In genomic region chr14:34946699-34947098, GRCh38 we compare ENCODE assay signal across 25 cellular contexts. TPM values are rescaled to one million over a fixed set of nuclear protein-coding genes. Genes with fewer than 3 reads are reported as not detected.
A peak's percentile ranks its signal among the peaks of the same experiment; 100 is the strongest.
DNase-seq lines count a peak whose midpoint lies in the region; ATAC-seq, FAIRE-seq and TF ChIP-seq lines count a peak whose summit lies in the region.
"Had no signal": no experiment of that assay in that cellular context is flagged by ENCODE, and none has a peak within 500 bp of the region (broad histone marks: within the 10 kb centered on the region; RNA-seq: fewer than 3 reads in every experiment).

No MANE protein-coding gene starts in this region.

- H3K4me1 ChIP-seq in HepG2 (ENCODE audit: insufficient read depth, low read length) (no peaks in the 10 kb centered on the region), right lobe of liver (no peaks in the 10 kb centered on the region), IMR-90 (ENCODE audit: control insufficient read depth, insufficient read depth, low read length) (peaks cover 2% of the 10 kb centered on the region; the same call in 1 of the 2 replicates), K562 (replicated peaks in 1 of 2; ENCODE audit: control insufficient read depth in 2 of 2, insufficient read depth in 2 of 2, low read length in 2 of 2) (no peaks in the 10 kb centered on the region), neutrophil (ENCODE audit: control insufficient read depth in 1 of 2, insufficient read depth in 1 of 2, low read depth in 1 of 2, low read length in 1 of 2) (peaks cover 13 to 14% of the 10 kb centered on the region in 2 experiments), A673 (ENCODE audit: insufficient read depth, low read length, poor library complexity, severe bottlenecking) (no peaks in the 10 kb centered on the region)
- H3K4me1 ChIP-seq: BLaER1 treated with 17β-estradiol and CSF1 and Interleukin-3, amounts not matched to agents 10 nM and 100 nM had no signal

- no peak overlapping the region for H3K9ac ChIP-seq in HepG2 (ENCODE audit: insufficient read depth, low read depth, low read length)
- H3K9ac ChIP-seq in IMR-90 (ENCODE audit: low read depth, low read length), result no peak overlapping the region
- no peak overlapping the region for H3K9ac ChIP-seq in K562 (ENCODE audit: insufficient read depth in 1 of 2, low read depth in 2 of 2, low read length in 2 of 2)
- H3K9ac ChIP-seq: BLaER1 treated with 17β-estradiol and CSF1 and Interleukin-3, amounts not matched to agents 10 nM and 100 nM had no signal

- no TSS peak for BruUV-seq in HepG2 (replicated peaks; lab: Mats Ljungman, UMichigan)
- BruUV-seq in IMR-90 (replicated peaks; lab: Mats Ljungman, UMichigan), result no TSS peak
- no TSS peak for BruUV-seq in K562 (replicated peaks; lab: Mats Ljungman, UMichigan)
- no TSS peak for BruUV-seq in A673 (replicated peaks; lab: Mats Ljungman, UMichigan)

- no peak overlapping the region for H4K8ac ChIP-seq in IMR-90 (ENCODE audit: low read depth in 2 of 2, low read length in 2 of 2)

- H3K56ac ChIP-seq in IMR-90 (ENCODE audit: extremely low read depth, insufficient read depth, low read length), result no peak overlapping the region

- H4K91ac ChIP-seq in IMR-90 (ENCODE audit: insufficient read depth, low read depth, low read length), result no peak overlapping the region

- H3K79me1 ChIP-seq in IMR-90 (ENCODE audit: low read depth in 1 of 2, low read length in 2 of 2), result no peaks in the 10 kb centered on the region

- H3K4me2 ChIP-seq in HepG2 (ENCODE audit: low read depth, low read length) (no peak overlapping the region), IMR-90 (ENCODE audit: low read depth, low read length) (no peak overlapping the region), K562 (ENCODE audit: insufficient read depth, low read length) (no peak overlapping the region)
- H3K4me2 ChIP-seq: BLaER1 treated with 17β-estradiol and CSF1 and Interleukin-3, amounts not matched to agents 10 nM and 100 nM had no signal

- WGBS in HepG2 (ENCODE audit: low lambda C conversion rate), result 95% methylated on average over 1 of the region's 1 CpG
- WGBS in right lobe of liver (ENCODE audit: insufficient coverage, low coverage, low lambda C conversion rate, missing lambda C conversion rate), result 0% methylated on average over 1 of the region's 1 CpG
- no CpG with 5 or more reads among the region's 1 CpG for WGBS in IMR-90 (ENCODE audit: extremely low coverage in 2 of 2, insufficient read length in 1 of 2), 2 experiments
- WGBS in K562 (ENCODE audit: insufficient coverage, low coverage, missing lambda C conversion rate), result 32% methylated on average over 1 of the region's 1 CpG

- no peak overlapping the region for H2BK20ac ChIP-seq in IMR-90 (ENCODE audit: low read depth, low read length)

- TF ChIP-seq POLR2A in HepG2 (IDR thresholded peaks at IDR 0.05; ENCODE audit: insufficient read depth in 1 of 2, low read depth in 2 of 2, low read length in 2 of 2), result no peak
- TF ChIP-seq POLR2A in right lobe of liver (IDR thresholded peaks at IDR 0.05), result no peak
- no peak for TF ChIP-seq POLR2A in IMR-90 (IDR thresholded peaks at IDR 0.05; ENCODE audit: low read depth, low read length)
- TF ChIP-seq POLR2A in K562 (conservative IDR thresholded peaks at IDR 0.05), result no peak

- TF ChIP-seq EP300 in HepG2 (IDR thresholded peaks at IDR 0.05; ENCODE audit: low read depth in 2 of 2, low read length in 2 of 2), result no peak
- TF ChIP-seq EP300 in HepG2 (CRISPR knock-in tag; IDR thresholded peaks at IDR 0.05; ENCODE audit: borderline replicate concordance), result no peak
- TF ChIP-seq EP300 in K562 (IDR thresholded peaks at IDR 0.05; ENCODE audit: low read length), result no peak

- no peak overlapping the region for H3K14ac ChIP-seq in IMR-90 (replicated peaks; ENCODE audit: low read depth, low read length)

- peaks cover 8% of the 10 kb centered on the region; the same call in 1 of the 2 replicates for H3K9me3 ChIP-seq in HepG2 (ENCODE audit: low read length)
- no peaks in the 10 kb centered on the region for H3K9me3 ChIP-seq in right lobe of liver
- H3K9me3 ChIP-seq in IMR-90 (ENCODE audit: control insufficient read depth, insufficient read depth, low read length), result no peaks in the 10 kb centered on the region
- H3K9me3 ChIP-seq in K562 (replicated peaks; ENCODE audit: control insufficient read depth, insufficient read depth, low read depth, low read length), result no peaks in the 10 kb centered on the region
- H3K9me3 ChIP-seq in neutrophil, result no peaks in the 10 kb centered on the region
- H3K9me3 ChIP-seq in A673 (ENCODE audit: low read depth, low read length, poor library complexity, severe bottlenecking), result no peaks in the 10 kb centered on the region

- H3K4me3 ChIP-seq in HepG2 (replicated peaks in 1 of 3; ENCODE audit: insufficient read depth in 1 of 3, low read depth in 2 of 3, low read length in 3 of 3), result no peak overlapping the region
- no peak overlapping the region for H3K4me3 ChIP-seq in right lobe of liver
- no peak overlapping the region for H3K4me3 ChIP-seq in IMR-90 (ENCODE audit: insufficient read depth, low read depth, low read length)
- no peak overlapping the region for H3K4me3 ChIP-seq in K562
- H3K4me3 ChIP-seq in neutrophil (ENCODE audit: low read depth in 1 of 2, low read length in 1 of 2), result no peak overlapping the region
- H3K4me3 ChIP-seq in A673 (ENCODE audit: low read depth, low read length, poor library complexity, severe bottlenecking), result no peak overlapping the region
- H3K4me3 ChIP-seq: BLaER1 treated with 17β-estradiol and CSF1 and Interleukin-3, amounts not matched to agents 10 nM and 100 nM; GM12878 had no signal

- intact Hi-C loops in HepG2 (cut with micrococcal nuclease; ENCODE audit: unreplicated experiment), result no loop called here
- intact Hi-C loops in right lobe of liver (cut with DNase I), result no loop called here
- intact Hi-C loops in IMR-90 (cut with micrococcal nuclease), result no loop called here
- intact Hi-C loops in K562 (cut with micrococcal nuclease), result no loop called here
- intact Hi-C loops in A673 (cut with micrococcal nuclease; ENCODE audit: unreplicated experiment), result no loop called here

- no peaks in the 10 kb centered on the region for H3K79me2 ChIP-seq in HepG2 (ENCODE audit: insufficient read depth, low read length)
- no peaks in the 10 kb centered on the region for H3K79me2 ChIP-seq in K562 (ENCODE audit: control insufficient read depth, insufficient read depth, low read length)

- no peak overlapping the region for H2BK15ac ChIP-seq in IMR-90 (ENCODE audit: low read depth, low read length)

- no peak overlapping the region for H3K23ac ChIP-seq in IMR-90 (ENCODE audit: low read depth, low read length)

- no peak overlapping the region for H2BK120ac ChIP-seq in IMR-90 (ENCODE audit: low read depth, low read length)

- ATAC-seq in HepG2 (no peak), right lobe of liver (no peak), IMR-90 (ENCODE audit: low read depth) (no peak), K562 (no peak)
- ATAC-seq: GM12878 had no signal

- H3K27me3 ChIP-seq in HepG2 (ENCODE audit: control insufficient read depth in 1 of 2, insufficient read depth in 2 of 2, low read length in 2 of 2), result no peaks in the 10 kb centered on the region
- no peaks in the 10 kb centered on the region for H3K27me3 ChIP-seq in right lobe of liver
- H3K27me3 ChIP-seq in IMR-90 (ENCODE audit: control insufficient read depth, insufficient read depth, low read length), result no peaks in the 10 kb centered on the region
- no peaks in the 10 kb centered on the region for H3K27me3 ChIP-seq in K562 (ENCODE audit: control insufficient read depth in 2 of 2, insufficient read depth in 2 of 2, low read length in 2 of 2)
- no peaks in the 10 kb centered on the region for H3K27me3 ChIP-seq in neutrophil
- no peaks in the 10 kb centered on the region for H3K27me3 ChIP-seq in A673 (replicated peaks; ENCODE audit: insufficient read depth, low read depth, low read length, poor library complexity)
- H3K27me3 ChIP-seq: BLaER1 treated with 17β-estradiol and CSF1 and Interleukin-3, amounts not matched to agents 10 nM and 100 nM had no signal

- CTCF ChIA-PET in HepG2 (lab: Yijun Ruan, JAX; ENCODE audit: low intra/inter-chr PET ratio, low total read pairs), result no interaction called here
- CTCF ChIA-PET in IMR-90 (lab: Yijun Ruan, JAX), result interaction anchor here (0.6 to 1.0 kb wide), 3 partner anchors 12 to 668 kb away, joined by 3 to 4 read pairs (median 3); no protein-coding TSS in a partner anchor
- CTCF ChIA-PET in K562 (lab: Yijun Ruan, JAX; ENCODE audit: low intra/inter-chr PET ratio), result no interaction called here
- CTCF ChIA-PET in A673 (lab: Charles Lee), result no interaction called here

- dilution Hi-C loops in IMR-90 (cut with HindIII; ENCODE audit: low sequenced_read_pairs, unreplicated experiment), result no loop called here

- TF ChIP-seq CTCF in HepG2 (CRISPR knock-in tag; IDR thresholded peaks at IDR 0.05), result no peak
- TF ChIP-seq CTCF in right lobe of liver (IDR thresholded peaks at IDR 0.05), result no peak
- TF ChIP-seq CTCF in IMR-90 (conservative IDR thresholded peaks at IDR 0.05; ENCODE audit: low read depth, low read length), result no peak
- TF ChIP-seq CTCF in K562 (IDR thresholded peaks at IDR 0.05 in 2 of 3, conservative IDR thresholded peaks at IDR 0.05 in 1 of 3; ENCODE audit: insufficient read depth in 2 of 3, low read depth in 1 of 3, low read length in 3 of 3), result no peak
- TF ChIP-seq CTCF in neutrophil (IDR thresholded peaks at IDR 0.05), result no peak
- TF ChIP-seq CTCF in A673 (conservative IDR thresholded peaks at IDR 0.05; ENCODE audit: low read depth, low read length), result no peak

- H3K9me1 ChIP-seq in IMR-90 (ENCODE audit: insufficient read depth, low read length) (no peaks in the 10 kb centered on the region), K562 (ENCODE audit: control insufficient read depth, insufficient read depth, low read length) (no peaks in the 10 kb centered on the region)

- TF ChIP-seq RAD21 in HepG2 (CRISPR knock-in tag; IDR thresholded peaks at IDR 0.05) (no peak), IMR-90 (IDR thresholded peaks at IDR 0.05; ENCODE audit: low read length) (no peak), K562 (CRISPR knock-in tag; conservative IDR thresholded peaks at IDR 0.05 in 1 of 2, IDR thresholded peaks at IDR 0.05 in 1 of 2) (no peak)

- H4K5ac ChIP-seq in IMR-90 (ENCODE audit: low read depth, low read length), result no peak overlapping the region

- no peak overlapping the region for H2BK5ac ChIP-seq in IMR-90 (ENCODE audit: low read depth, low read length, poor library complexity, severe bottlenecking)

- H4K20me1 ChIP-seq in HepG2 (ENCODE audit: insufficient read depth, low read length), result no peaks in the 10 kb centered on the region
- no peaks in the 10 kb centered on the region for H4K20me1 ChIP-seq in IMR-90 (ENCODE audit: insufficient read depth, low read length)
- no peaks in the 10 kb centered on the region for H4K20me1 ChIP-seq in K562 (replicated peaks; ENCODE audit: control insufficient read depth, insufficient read depth, low read length)
- H4K20me1 ChIP-seq: BLaER1 treated with 17β-estradiol and CSF1 and Interleukin-3, amounts not matched to agents 10 nM and 100 nM had no signal

- POLR2A ChIA-PET in HepG2 (lab: Yijun Ruan, JAX), result interaction anchor here (1.2 kb wide), 1 partner anchor 35 kb away, joined by 3 read pairs; no protein-coding TSS in a partner anchor
- POLR2A ChIA-PET in IMR-90 (lab: Charles Lee; ENCODE audit: unreplicated experiment), result interaction anchor here (0.6 kb wide), 1 partner anchor 711 kb away, joined by 5 read pairs; no protein-coding TSS in a partner anchor
- POLR2A ChIA-PET in K562 (lab: Yijun Ruan, JAX), result no interaction called here
- POLR2A ChIA-PET in A673 (lab: Charles Lee; ENCODE audit: low non-redundant PET), result no interaction called here

- FAIRE-seq in HepG2 (lab: Jason Lieb, UNC), result no peak
- FAIRE-seq in K562 (lab: Jason Lieb, UNC), result no peak
- FAIRE-seq: GM12878, GM12892, GM18507 had no signal

- no peak overlapping the region for H3K18ac ChIP-seq in IMR-90 (ENCODE audit: low read depth, low read length)

- H2AK5ac ChIP-seq in IMR-90 (ENCODE audit: low read depth, low read length), result no peak overlapping the region

- H3K27ac ChIP-seq in HepG2 (ENCODE audit: extremely low read length, insufficient read depth, low read length), result no peak overlapping the region
- H3K27ac ChIP-seq in right lobe of liver, result no peak overlapping the region
- H3K27ac ChIP-seq in IMR-90 (ENCODE audit: insufficient read depth, low read length), result no peak overlapping the region
- H3K27ac ChIP-seq in K562 (ENCODE audit: extremely low read depth, low read depth, low read length), result no peak overlapping the region
- peak overlapping the region; percentile 45 for H3K27ac ChIP-seq in neutrophil
- H3K27ac ChIP-seq in A673 (ENCODE audit: low read depth, low read length, poor library complexity, severe bottlenecking), result no peak overlapping the region
- H3K27ac ChIP-seq: 22Rv1; BLaER1 treated with 17β-estradiol and CSF1 and Interleukin-3, amounts not matched to agents 10 nM and 100 nM; C4-2B had no signal

- H2AFZ ChIP-seq in HepG2 (ENCODE audit: low read length) (no peak overlapping the region), IMR-90 (replicated peaks; ENCODE audit: low read length, poor library complexity) (no peak overlapping the region), K562 (ENCODE audit: low read depth, low read length) (no peak overlapping the region)

- peaks cover 5 to 15% of the 10 kb centered on the region in 2 experiments; a peak in 4 of 5 replicates for H3K36me3 ChIP-seq in HepG2 (replicated peaks in 1 of 2; ENCODE audit: control insufficient read depth in 1 of 2, insufficient read depth in 2 of 2, low read length in 2 of 2)
- H3K36me3 ChIP-seq in right lobe of liver, result no peaks in the 10 kb centered on the region
- H3K36me3 ChIP-seq in IMR-90 (ENCODE audit: control insufficient read depth, insufficient read depth, low read length), result no peaks in the 10 kb centered on the region
- H3K36me3 ChIP-seq in K562 (ENCODE audit: control insufficient read depth, insufficient read depth, low read length), result no peaks in the 10 kb centered on the region
- H3K36me3 ChIP-seq in neutrophil, result no peaks in the 10 kb centered on the region
- no peaks in the 10 kb centered on the region for H3K36me3 ChIP-seq in A673 (ENCODE audit: insufficient read depth, low read length, poor library complexity, severe bottlenecking)

- H3K4ac ChIP-seq in IMR-90 (ENCODE audit: low read depth, low read length), result no peak overlapping the region

- in situ Hi-C loops in HepG2 (cut with HindIII; ENCODE audit: extremely low pct_ligation_motif_present, low pct_unique_long_range_greater_than_20kb), result no loop called here
- in situ Hi-C loops in IMR-90 (cut with MboI; ENCODE audit: low sequenced_read_pairs), result no loop called here
- in situ Hi-C loops in K562 (cut with MboI), result no loop called here

- DNase-seq in HepG2 (ENCODE audit: low spot score), result no peak
- DNase-seq in right lobe of liver, result no peak
- DNase-seq in IMR-90, result no peak
- no peak for DNase-seq in K562 (ENCODE audit: extremely low read depth in 1 of 4, low spot score in 3 of 4)
- no peak for DNase-seq in A673 (ENCODE audit: low spot score)
- DNase-seq in NCI-H128 (lab: John Stamatoyannopoulos, UW; ENCODE audit: unreplicated experiment), result no peak
- DNase-seq in NCI-H748 treated with DMSO at 0.1 percent for 48 hours (lab: John Stamatoyannopoulos, UW), result no peak
- DNase-seq: AML-193; CD4-positive, alpha-beta memory T cell; CD8-positive, alpha-beta memory T cell; COR-L47; DMS 273 treated with DMSO at 0.1 percent for 48 hours; DMS153; DMS53; DMS79; DND-41; EL; GDM1 had no signal

- H2AK9ac ChIP-seq in IMR-90 (replicated peaks; ENCODE audit: low read depth, low read length, poor library complexity), result no peak overlapping the region

RNA-seq across cellular contexts. Expression of gene SRP54, which starts 36.1 kb away (rescaled TPM):
- total RNA-seq in HepG2 (2016; rRNA removed; fragmentation: Illumina TruSeq; extraction: Trizol) (207 and 297 TPM in 2 replicates), right lobe of liver (10 to 100 TPM; 35.1 to 46.7 (median 41.0) TPM), IMR-90 (2012; rRNA removed) (63.3 and 109 TPM in 2 replicates), K562 (2014; rRNA removed) (46.7 and 51.7 TPM in 2 replicates), K562 (2014; rRNA removed; fragmentation: Illumina TruSeq; extraction: Trizol) (68.2 and 74.5 TPM in 2 replicates), K562 (2015; rRNA removed; fragmentation: Illumina TruSeq; extraction: Trizol) (59.3 and 62.5 TPM in 2 replicates), K562 (2021) (38.7 and 41.6 TPM in 2 replicates), A673 (2021) (60.2 and 60.3 TPM in 2 replicates)
- total RNA-seq in HepG2 (2016; cell fraction: cytosol; rRNA removed; fragmentation: Illumina TruSeq; extraction: Trizol; ENCODE audit: low read depth), result 26.1 and 28.6 TPM in 2 replicates
- 210 and 295 TPM in 2 replicates for total RNA-seq in HepG2 (2016; cell fraction: insoluble cytoplasmic fraction; rRNA removed; fragmentation: Illumina TruSeq; extraction: Trizol)
- 41.2 and 50.0 TPM in 2 replicates for total RNA-seq in HepG2 (2016; cell fraction: membrane; rRNA removed; fragmentation: Illumina TruSeq; extraction: Trizol)
- total RNA-seq in HepG2 (2016; cell fraction: nucleus; rRNA removed; fragmentation: Illumina TruSeq; extraction: Trizol), result 128 and 142 TPM in 2 replicates
- polyA plus RNA-seq in HepG2 (2011; rRNA removed) (36.0 and 42.2 TPM in 2 replicates), IMR-90 (2012; rRNA removed) (39.6 and 56.2 TPM in 2 replicates), K562 (2011; rRNA removed) (28.6 and 31.1 TPM in 2 replicates), K562 (2014; fragmentation: Illumina TruSeq; extraction: Trizol) (64.7 and 69.8 TPM in 2 replicates), K562 (2014; fragmentation: Nextera tagmentation; extraction: Ambion mirVana) (10 to 100 TPM; 44.1 to 64.5 TPM), K562 (2014; rRNA removed) (51.5 and 51.9 TPM in 2 replicates)
- polyA plus RNA-seq in HepG2 (2011; cell fraction: cytosol; rRNA removed), result 45.2 and 47.0 TPM in 2 replicates
- 62.5 and 64.9 TPM in 2 replicates for polyA plus RNA-seq in HepG2 (2011; cell fraction: nucleus; rRNA removed)
- 101 and 113 TPM in 2 replicates for polyA plus RNA-seq in HepG2 (2012)
- 7.5 and 9.1 TPM in 2 replicates for polyA plus RNA-seq in HepG2 (2016; cell fraction: cytosol; fragmentation: Illumina TruSeq; extraction: Trizol; ENCODE audit: low read depth)
- polyA plus RNA-seq in HepG2 (2016; cell fraction: insoluble cytoplasmic fraction; fragmentation: Illumina TruSeq; extraction: Trizol; ENCODE audit: low read depth), result 244 and 260 TPM in 2 replicates
- 15.4 and 17.7 TPM in 2 replicates for polyA plus RNA-seq in HepG2 (2016; cell fraction: membrane; fragmentation: Illumina TruSeq; extraction: Trizol; ENCODE audit: low read depth)
- polyA plus RNA-seq in HepG2 (2016; cell fraction: nucleus; fragmentation: Illumina TruSeq; extraction: Trizol; ENCODE audit: insufficient read depth, low read depth), result 152 and 167 TPM in 2 replicates
- polyA minus RNA-seq in HepG2 (2011; rRNA and poly(A)+ RNA removed; ENCODE audit: low replicate concordance), result 25.4 and 57.6 TPM in 2 replicates
- 60.0 and 62.4 TPM in 2 replicates for polyA minus RNA-seq in HepG2 (2011; cell fraction: cytosol; rRNA and poly(A)+ RNA removed)
- 159 TPM in 2 replicates for polyA minus RNA-seq in HepG2 (2011; cell fraction: nucleus; rRNA and poly(A)+ RNA removed)
- 7.7 and 16.2 TPM in 2 replicates for polyA plus RNA-seq in IMR-90 (2012; cell fraction: cytosol; rRNA removed)
- polyA plus RNA-seq in IMR-90 (2012; cell fraction: nucleus; rRNA removed; ENCODE audit: low replicate concordance), result 13.2 and 38.2 TPM in 2 replicates
- total RNA-seq in K562 (2011; cell fraction: chromatin; rRNA removed; ENCODE audit: low replicate concordance), result 46.3 and 124 TPM in 2 replicates
- 27.2 and 30.0 TPM in 2 replicates for total RNA-seq in K562 (2011; cell fraction: nucleolus; rRNA removed)
- total RNA-seq in K562 (2011; cell fraction: nucleoplasm; rRNA removed), result 47.2 and 66.9 TPM in 2 replicates
- 19.4 and 27.7 TPM in 2 replicates for polyA plus RNA-seq in K562 (2011; cell fraction: cytosol; rRNA removed)
- 16.9 and 28.6 TPM in 2 replicates for polyA plus RNA-seq in K562 (2011; cell fraction: nucleus; rRNA removed)
- polyA plus RNA-seq in K562 (2012), result 42.6 and 46.5 TPM in 2 replicates
- 40.3 and 44.1 TPM in 2 replicates for polyA minus RNA-seq in K562 (2011; rRNA and poly(A)+ RNA removed)
- 14.9 and 19.2 TPM in 2 replicates for polyA minus RNA-seq in K562 (2011; cell fraction: cytosol; rRNA and poly(A)+ RNA removed)
- polyA minus RNA-seq in K562 (2011; cell fraction: nucleus; rRNA and poly(A)+ RNA removed), result 18.0 and 44.5 TPM in 2 replicates

Comparison
In these comparisons a context has a peak if more than half of its experiments do, and no peak if none do; other contexts are left out.
1. POLR2A ChIA-PET loops: an anchor here in HepG2 (1.2 kb wide) and IMR-90 (0.6 kb wide); none called in K562 and A673.
2. Of the 241 proteins assayed by ChIP-seq in both HepG2 and K562: peak only in HepG2: MAFF; only in K562: MAFG; in both: MAFK; in neither: 238.